ENCODE assay signal across 34 cellular contexts in genomic region chr10:2627969-2628368, GRCh38.
"Had no signal": no experiment of that assay in that cellular context is flagged by ENCODE, and none has a peak within 500 bp of the region (broad histone marks: within the 10 kb centered on the region; RNA-seq: fewer than 3 reads in every experiment).

No MANE protein-coding gene starts in this region.

- ATAC-seq: activated naive CD4-positive, alpha-beta T cell treated with anti-CD3 and anti-CD28 coated beads, Interleukin-2, amount 50 U/mL, for 72 hours; activated naive CD8-positive, alpha-beta T cell treated with anti-CD3 and anti-CD28 coated beads, Interleukin-2, amount 50 U/mL, for 24 hours; activated T-cell treated with anti-CD3 and anti-CD28 coated beads, Interleukin-2, amount 50 U/mL, for 4 hours; activated T-cell treated with anti-CD3 and anti-CD28 coated beads, Interleukin-2, amount 50 U/mL, for 72 hours; activated T-helper 17 cell treated with anti-CD3 and anti-CD28 coated beads, Interleukin-2, amount 50 U/mL, for 72 hours; body of pancreas had no signal

- H3K27me3 ChIP-seq: adrenal gland, ascending aorta, body of pancreas, brain microvascular endothelial cell had no signal

- FAIRE-seq: astrocyte, bronchial epithelial cell had no signal

- DNase-seq: activated effector memory CD4-positive, alpha-beta T cell treated with anti-CD3 and anti-CD28 coated beads, Interleukin-2, amount 50 U/mL, for 16 hours; activated effector memory CD4-positive, alpha-beta T cell treated with Interleukin-2 at 50 U/mL for 16 hours; activated gamma-delta T cell; activated gamma-delta T cell treated with Interleukin-2 at 50 U/mL for 16 hours; activated naive CD4-positive, alpha-beta T cell; activated naive CD4-positive, alpha-beta T cell treated with anti-CD3 and anti-CD28 coated beads for 36 hours; activated naive CD4-positive, alpha-beta T cell treated with anti-CD3 and anti-CD28 coated beads, Interleukin-2, amount 10 ng/mL, durations not matched to agents 7 days and 5 days; activated naive CD4-positive, alpha-beta T cell treated with anti-CD3 and anti-CD28 coated beads, Interleukin-2, amount 50 U/mL, for 16 hours; activated naive CD4-positive, alpha-beta T cell treated with Interleukin-2 at 50 U/mL for 16 hours; activated naive CD8-positive, alpha-beta T cell treated with anti-CD3 and anti-CD28 coated beads for 36 hours; activated naive CD8-positive, alpha-beta T cell treated with anti-CD3 and anti-CD28 coated beads, Interleukin-2, amount 10 ng/mL, durations not matched to agents 7 days and 5 days; activated naive CD8-positive, alpha-beta T cell treated with anti-CD3 and anti-CD28 coated beads, Interleukin-2, amount 50 U/mL, for 24 hours; activated T-cell treated with anti-CD3 and anti-CD28 coated beads, Interleukin-2, amount 50 U/mL, for 1 hour; activated T-cell treated with anti-CD3 and anti-CD28 coated beads, Interleukin-2, amount 50 U/mL, for 24 hours; activated T-cell treated with anti-CD3 and anti-CD28 coated beads, Interleukin-2, amount 50 U/mL, for 4 hours; activated T-cell treated with anti-CD3 and anti-CD28 coated beads, Interleukin-2, amount 50 U/mL, for 48 hours; activated T-cell treated with anti-CD3 and anti-CD28 coated beads, Interleukin-2, amount 50 U/mL, for 72 hours; adrenal gland; amniotic stem cell; amygdala; anterior cingulate cortex; aorta; body of pancreas; brain microvascular endothelial cell; caudate nucleus; central memory CD4-positive, alpha-beta T cell; cerebellar nuclear complex had no signal

- H3K4me3 ChIP-seq: adrenal gland, ascending aorta, body of pancreas, breast epithelium, cardiac muscle cell had no signal

- H3K4me1 ChIP-seq: adrenal gland, ascending aorta, body of pancreas, breast epithelium had no signal

- H3K36me3 ChIP-seq: adrenal gland, ascending aorta, brain microvascular endothelial cell, breast epithelium, cardiac muscle cell had no signal

- H3K9me3 ChIP-seq: adrenal gland, ascending aorta, body of pancreas, breast epithelium had no signal

- H3K27ac ChIP-seq: adrenal gland, ascending aorta, body of pancreas, brain microvascular endothelial cell, breast epithelium, cardiac muscle cell had no signal
